In genomic region chr2:30252723-30253688, GRCh38 we compare ENCODE assay signal across 8 cellular contexts. TPM values are rescaled to one million over a fixed set of nuclear protein-coding genes. Genes with fewer than 3 reads are reported as not detected.
DNase-seq lines count a peak whose midpoint lies in the region; ATAC-seq and TF ChIP-seq lines count a peak whose summit lies in the region.

No MANE protein-coding gene starts in this region.

- POLR2A ChIA-PET in CD4-positive, alpha-beta T cell (lab: Charles Lee) = interaction anchor here (0.7 to 17.7 kb wide), 8 partner anchors 9 to 131 kb away, joined by 3 to 373 read pairs (median 10); partner anchors contain the start of gene LBH

- no peaks in the 10 kb centered on the region for H3K27me3 ChIP-seq in CD4-positive, alpha-beta T cell (ENCODE audit: control insufficient read depth, insufficient read depth, low read length)
- no peaks in the 10 kb centered on the region for H3K27me3 ChIP-seq in Peyer's patch
- H3K27me3 ChIP-seq in spleen (replicated peaks in 1 of 7) = no peaks in the 10 kb centered on the region

- TF ChIP-seq POLR2A in Peyer's patch (IDR thresholded peaks at IDR 0.05) (no peak), spleen (IDR thresholded peaks at IDR 0.05) (no peak)

- CTCF ChIA-PET in CD4-positive, alpha-beta T cell (lab: Charles Lee) = interaction anchor here (1.1 to 2.1 kb wide), 7 partner anchors 13 to 459 kb away, joined by 3 to 5 read pairs (median 4); no protein-coding TSS in a partner anchor

- intact Hi-C loops in CD4-positive, alpha-beta T cell (cut with DNase I, micrococcal nuclease) = loop anchor here in 1 of 2 experiments (2.0 kb wide), 2 partner anchors 14 kb away; no protein-coding TSS in a partner anchor
- intact Hi-C loops in spleen (cut with DNase I; ENCODE audit: low total_unique reads) = no loop called here

- TF ChIP-seq CTCF in CD4-positive, alpha-beta T cell (IDR thresholded peaks at IDR 0.05) = no peak
- peak in 1 of 6 experiments; percentile 2 for TF ChIP-seq CTCF in Peyer's patch (IDR thresholded peaks at IDR 0.05)
- no peak for TF ChIP-seq CTCF in spleen (IDR thresholded peaks at IDR 0.05 in 8 of 11, conservative IDR thresholded peaks at IDR 0.05 in 3 of 11)

- H3K4me3 Mint-ChIP-seq in CD4-positive, alpha-beta T cell = peak overlapping the region; percentile 57
- peak overlapping the region; percentile 44 for H3K4me3 Mint-ChIP-seq in activated naive CD8-positive, alpha-beta T cell treated with anti-CD3 and anti-CD28 coated beads for 36 hours

- H3K4me3 ChIP-seq in Peyer's patch = no peak overlapping the region
- H3K4me3 ChIP-seq in spleen = no peak overlapping the region

- peak overlapping the region; percentile 99 for H3K27ac Mint-ChIP-seq in CD4-positive, alpha-beta T cell
- peak overlapping the region; percentile 96 for H3K27ac Mint-ChIP-seq in activated naive CD8-positive, alpha-beta T cell treated with anti-CD3 and anti-CD28 coated beads for 36 hours

- DNase-seq in CD4-positive, alpha-beta T cell = peak in 3 of 10 experiments; percentile 33 to 43 (median 33)
- DNase-seq in Peyer's patch (peak in 2 of 3 donors; percentile 64 to 71), hepatic stellate cell (ENCODE audit: low spot score) (peak; percentile 77), spleen (no peak), SIG-M5 treated with dmso at 0.1 percent for 504 hours (lab: John Stamatoyannopoulos, UW; ENCODE audit: unreplicated experiment) (no peak), NCI-H1092 treated with DMSO at 0.1 percent for 48 hours (lab: John Stamatoyannopoulos, UW) (no peak)
- peak; percentile 81 for DNase-seq in activated naive CD8-positive, alpha-beta T cell treated with anti-CD3 and anti-CD28 coated beads for 36 hours
- no peak for DNase-seq in effector CD4-positive, alpha-beta T cell

- H3K36me3 Mint-ChIP-seq in CD4-positive, alpha-beta T cell (ENCODE audit: low read depth) = peaks cover 93% of the 10 kb centered on the region
- peaks cover 85% of the 10 kb centered on the region for H3K36me3 Mint-ChIP-seq in activated naive CD8-positive, alpha-beta T cell treated with anti-CD3 and anti-CD28 coated beads for 36 hours

- 41 to 47% (median 45%) methylated on average over 7 of the region's 7 CpGs for WGBS in spleen, 5 donors

- H3K36me3 ChIP-seq in Peyer's patch = no peaks in the 10 kb centered on the region
- peaks cover 0 to 85% (median 30%) of the 10 kb centered on the region in 6 donors for H3K36me3 ChIP-seq in spleen

- H3K9me3 Mint-ChIP-seq in CD4-positive, alpha-beta T cell = no peaks in the 10 kb centered on the region
- peaks cover 4% of the 10 kb centered on the region for H3K9me3 Mint-ChIP-seq in activated naive CD8-positive, alpha-beta T cell treated with anti-CD3 and anti-CD28 coated beads for 36 hours

- H3K4me1 Mint-ChIP-seq in CD4-positive, alpha-beta T cell (ENCODE audit: low read depth) = peaks cover 94% of the 10 kb centered on the region
- peaks cover 95% of the 10 kb centered on the region for H3K4me1 Mint-ChIP-seq in activated naive CD8-positive, alpha-beta T cell treated with anti-CD3 and anti-CD28 coated beads for 36 hours

- H3K27me3 Mint-ChIP-seq in CD4-positive, alpha-beta T cell = no peaks in the 10 kb centered on the region
- no peaks in the 10 kb centered on the region for H3K27me3 Mint-ChIP-seq in activated naive CD8-positive, alpha-beta T cell treated with anti-CD3 and anti-CD28 coated beads for 36 hours

- no peaks in the 10 kb centered on the region for H3K9me3 ChIP-seq in CD4-positive, alpha-beta T cell (ENCODE audit: control insufficient read depth, low read length)
- H3K9me3 ChIP-seq in Peyer's patch (no peaks in the 10 kb centered on the region), spleen (no peaks in the 10 kb centered on the region)

- H3K27ac ChIP-seq in CD4-positive, alpha-beta T cell (ENCODE audit: low read depth, low read length) = peak overlapping the region; percentile 79
- H3K27ac ChIP-seq in Peyer's patch (peak overlapping the region; percentile 15 to 73 (median 63)), spleen (peak overlapping the region; percentile 51 to 82 (median 74))

- peak; percentile 37 for ATAC-seq in CD4-positive, alpha-beta T cell (ENCODE audit: poor library complexity)

- H3K4me1 ChIP-seq in Peyer's patch = peaks cover 4 to 31% (median 15%) of the 10 kb centered on the region in 4 donors
- H3K4me1 ChIP-seq in spleen = peaks cover 56 to 100% (median 77%) of the 10 kb centered on the region in 6 donors

RNA-seq across cellular contexts. Expression of gene LBH, which starts 21.7 kb away (rescaled TPM):
- 100 to 1,000 TPM; 131 to 135 TPM for total RNA-seq in CD4-positive, alpha-beta T cell
- total RNA-seq in Peyer's patch (10 to 100 TPM; 10.9 to 44.6 (median 14.8) TPM), spleen (100 to 1,000 TPM in 6 of 7 donors, 10 to 100 TPM in 1; 86.2 to 178 (median 123) TPM)
- total RNA-seq in activated naive CD8-positive, alpha-beta T cell treated with anti-CD3 and anti-CD28 coated beads for 36 hours = 10 to 100 TPM; 85.0 to 89.2 TPM
- polyA plus RNA-seq in spleen = 10 to 100 TPM; 48.7 to 94.2 (median 73.9) TPM

Comparison
In these comparisons a context has a peak if more than half of its experiments do, and no peak if none do; other contexts are left out.
1. DNase-seq: peak in Peyer's patch (2 of 3), activated naive CD8-positive, alpha-beta T cell treated with anti-CD3 and anti-CD28 coated beads for 36 hours (single experiment) and hepatic stellate cell (single experiment); none in spleen (single experiment), SIG-M5 treated with dmso at 0.1 percent for 504 hours (single experiment), NCI-H1092 treated with DMSO at 0.1 percent for 48 hours (single experiment) and effector CD4-positive, alpha-beta T cell (single experiment).
2. Peak in every context shown above with its lines, with median percentiles within 50 percentile points of each other: H3K27ac ChIP-seq.